ENCODE assay signal across 4 cellular contexts in the genomic region with DNA sequence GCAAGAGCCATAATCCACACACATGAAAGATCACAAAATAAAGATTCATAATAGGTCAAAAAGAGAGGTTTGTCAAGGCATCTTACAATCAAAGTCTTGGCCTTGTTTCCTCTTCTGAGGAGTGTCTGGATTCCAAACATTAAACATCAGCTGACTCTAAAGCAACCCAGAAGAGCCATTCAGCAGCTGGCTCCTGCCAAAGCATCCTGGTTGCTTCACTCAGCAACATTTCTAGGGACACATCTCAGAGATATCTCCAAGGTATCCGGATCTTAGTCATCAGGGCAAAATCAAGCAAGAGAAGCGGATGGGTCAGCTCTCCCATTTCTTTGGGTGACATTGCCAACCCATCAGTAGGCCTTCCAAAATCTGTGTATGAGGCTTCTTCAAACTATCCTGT.
"Had no signal": no experiment of that assay in that cellular context is flagged by ENCODE, and none has a peak within 500 bp of the region (broad histone marks: within the 10 kb centered on the region; RNA-seq: fewer than 3 reads in every experiment).

No MANE protein-coding gene starts in this region.

- DNase-seq: IMR-90, KBM-7 had no signal

- H3K4me3 ChIP-seq: K562 had no signal

- H3K27ac ChIP-seq: HL-60 had no signal
